ENCODE assay signal across 7 cellular contexts in genomic region chr2:209331291-209331844, GRCh38.
DNase-seq lines count a peak whose midpoint lies in the region; ATAC-seq and TF ChIP-seq lines count a peak whose summit lies in the region.

No MANE protein-coding gene starts in this region.

- no peak overlapping the region for H3K4me3 Mint-ChIP-seq in stimulated activated effector memory CD8-positive, alpha-beta T cell treated with anti-CD3 and anti-CD28 coated beads, Interleukin-12 subunit alpha, Interleukin-12 subunit beta, amount 100 ng/mL, for 72 hours

- no peak for TF ChIP-seq EP300 in tibial nerve (IDR thresholded peaks at IDR 0.05)

- WGBS in tibial nerve, 2 donors = 22 to 33% methylated on average over 1 of the region's 1 CpG

- H3K4me3 ChIP-seq in GM12864 (ENCODE audit: low read depth, low read length) = no peak overlapping the region
- H3K4me3 ChIP-seq in tibial nerve = no peak overlapping the region

- no peaks in the 10 kb centered on the region for H3K4me1 Mint-ChIP-seq in stimulated activated effector memory CD8-positive, alpha-beta T cell treated with anti-CD3 and anti-CD28 coated beads, Interleukin-12 subunit alpha, Interleukin-12 subunit beta, amount 100 ng/mL, for 72 hours

- peaks cover 0 to 7% (median 0%) of the 10 kb centered on the region in 4 donors for H3K4me1 ChIP-seq in tibial nerve

- no peak for TF ChIP-seq CTCF in GM12864 (IDR thresholded peaks at IDR 0.05; ENCODE audit: low read depth, low read length, missing control alignments)
- peak in 2 of 5 experiments; percentile 10 to 13 for TF ChIP-seq CTCF in tibial nerve (IDR thresholded peaks at IDR 0.05)

- no peak for TF ChIP-seq POLR2A in tibial nerve (IDR thresholded peaks at IDR 0.05)

- ATAC-seq in stimulated activated effector memory CD8-positive, alpha-beta T cell treated with anti-CD3 and anti-CD28 coated beads, Interleukin-12 subunit alpha, Interleukin-12 subunit beta, amount 100 ng/mL, for 72 hours = no peak

- no peaks in the 10 kb centered on the region for H3K36me3 ChIP-seq in tibial nerve

- no peak overlapping the region for H3K27ac ChIP-seq in tibial nerve

- DNase-seq in GM12864 (ENCODE audit: low read depth) (peak; percentile 2), NCI-H1092 (lab: John Stamatoyannopoulos, UW) (peak; percentile 9), amniotic epithelial cell (ENCODE audit: low read depth) (peak; percentile 47), medulla oblongata (ENCODE audit: extremely low spot score) (peak; percentile 40), OCI-M2 (lab: John Stamatoyannopoulos, UW; ENCODE audit: unreplicated experiment) (no peak), tibial nerve (ENCODE audit: low spot score in 2 of 2) (no peak)
- DNase-seq in stimulated activated effector memory CD8-positive, alpha-beta T cell treated with anti-CD3 and anti-CD28 coated beads, Interleukin-12 subunit alpha, Interleukin-12 subunit beta, amount 100 ng/mL, for 72 hours (ENCODE audit: low spot score in 2 of 2) = no peak

- H3K27me3 ChIP-seq in tibial nerve = no peaks in the 10 kb centered on the region

- no peaks in the 10 kb centered on the region for H3K9me3 ChIP-seq in tibial nerve

- H3K27ac Mint-ChIP-seq in stimulated activated effector memory CD8-positive, alpha-beta T cell treated with anti-CD3 and anti-CD28 coated beads, Interleukin-12 subunit alpha, Interleukin-12 subunit beta, amount 100 ng/mL, for 72 hours = no peak overlapping the region

- no peaks in the 10 kb centered on the region for H3K36me3 Mint-ChIP-seq in stimulated activated effector memory CD8-positive, alpha-beta T cell treated with anti-CD3 and anti-CD28 coated beads, Interleukin-12 subunit alpha, Interleukin-12 subunit beta, amount 100 ng/mL, for 72 hours

- H3K9me3 Mint-ChIP-seq in stimulated activated effector memory CD8-positive, alpha-beta T cell treated with anti-CD3 and anti-CD28 coated beads, Interleukin-12 subunit alpha, Interleukin-12 subunit beta, amount 100 ng/mL, for 72 hours = no peaks in the 10 kb centered on the region

Comparison
In these comparisons a context has a peak if more than half of its experiments do, and no peak if none do; other contexts are left out.
1. DNase-seq: peak in GM12864 (single experiment), NCI-H1092 (single experiment), amniotic epithelial cell (single experiment) and medulla oblongata (single experiment); none in OCI-M2 (single experiment), stimulated activated effector memory CD8-positive, alpha-beta T cell treated with anti-CD3 and anti-CD28 coated beads, Interleukin-12 subunit alpha, Interleukin-12 subunit beta, amount 100 ng/mL, for 72 hours (0 of 2) and tibial nerve (0 of 2).